Comparison of ENCODE assay signal across 22 cellular contexts in genomic region chr7:91869661-91870060, GRCh38. TPM values are rescaled to one million over a fixed set of nuclear protein-coding genes. Genes with fewer than 3 reads are reported as not detected.
A peak's percentile ranks its signal among the peaks of the same experiment; 100 is the strongest.
DNase-seq lines count a peak whose midpoint lies in the region; ATAC-seq, FAIRE-seq and TF ChIP-seq lines count a peak whose summit lies in the region.
"Had no signal": no experiment of that assay in that cellular context is flagged by ENCODE, and none has a peak within 500 bp of the region (broad histone marks: within the 10 kb centered on the region; RNA-seq: fewer than 3 reads in every experiment).

No MANE protein-coding gene starts in this region.

- no peaks in the 10 kb centered on the region for H3K27me3 Mint-ChIP-seq in CD8-positive, alpha-beta memory T cell

- H3K9me2 ChIP-seq in Loucy (replicated peaks; ENCODE audit: low read depth, low read length) = no peaks in the 10 kb centered on the region

- H3K4me1 ChIP-seq in Loucy (ENCODE audit: insufficient read depth, low read length, poor library complexity, severe bottlenecking) (no peaks in the 10 kb centered on the region), K562 (replicated peaks in 1 of 2; ENCODE audit: control insufficient read depth in 2 of 2, insufficient read depth in 2 of 2, low read length in 2 of 2) (no peaks in the 10 kb centered on the region), foreskin keratinocyte (no peaks in the 10 kb centered on the region)
- H3K4me1 ChIP-seq in CD8-positive, alpha-beta memory T cell (ENCODE audit: insufficient read depth, low read length) = no peaks in the 10 kb centered on the region

- CTCF ChIA-PET in K562 (lab: Yijun Ruan, JAX; ENCODE audit: low intra/inter-chr PET ratio) = no interaction called here
- CTCF ChIA-PET in CD8-positive, alpha-beta memory T cell (lab: Charles Lee) = no interaction called here

- H4K20me1 ChIP-seq in Loucy (ENCODE audit: insufficient read depth, low read length, poor library complexity, severe bottlenecking) = no peaks in the 10 kb centered on the region
- no peaks in the 10 kb centered on the region for H4K20me1 ChIP-seq in K562 (replicated peaks; ENCODE audit: control insufficient read depth, insufficient read depth, low read length)

- intact Hi-C loops in K562 (cut with micrococcal nuclease) = loop anchor here (10.0 kb wide), 1 partner anchor 605 kb away; the partner anchor contains the start of gene FZD1

- in situ Hi-C loops in ACHN (cut with HindIII; ENCODE audit: low pct_ligation_motif_present, low pct_unique_long_range_greater_than_20kb, low sequenced_read_pairs) = no loop called here
- in situ Hi-C loops in K562 (cut with MboI) = loop anchor here (10.0 kb wide), 1 partner anchor 575 kb away; the partner anchor contains the start of gene GATAD1

- 44% methylated on average over 1 of the region's 1 CpG for WGBS in K562 (ENCODE audit: insufficient coverage, low coverage, missing lambda C conversion rate)

- H3K36me3 ChIP-seq in Loucy (ENCODE audit: insufficient read depth, low read length) (no peaks in the 10 kb centered on the region; the same call in 1 of the 2 replicates), K562 (ENCODE audit: control insufficient read depth, insufficient read depth, low read length) (peaks cover 17% of the 10 kb centered on the region; the same call in 2 of the 3 replicates)
- H3K36me3 ChIP-seq in CD8-positive, alpha-beta memory T cell (ENCODE audit: insufficient read depth, low read length) = peaks cover 5% of the 10 kb centered on the region
- H3K36me3 ChIP-seq: cardiac muscle cell had no signal

- peak in 1 of 2 experiments; percentile 15; a peak in 1 of 4 replicates for TF ChIP-seq RAD21 in K562 (CRISPR knock-in tag; conservative IDR thresholded peaks at IDR 0.05 in 1 of 2, IDR thresholded peaks at IDR 0.05 in 1 of 2)

- H3K79me2 ChIP-seq in Loucy (ENCODE audit: insufficient read depth, low read length) = no peaks in the 10 kb centered on the region
- H3K79me2 ChIP-seq in K562 (ENCODE audit: control insufficient read depth, insufficient read depth, low read length) = no peaks in the 10 kb centered on the region

- no TSS peak for BruUV-seq in K562 (replicated peaks; lab: Mats Ljungman, UMichigan)

- H3K27me3 ChIP-seq in Loucy (ENCODE audit: insufficient read depth, low read length, poor library complexity, severe bottlenecking) (no peaks in the 10 kb centered on the region), K562 (ENCODE audit: control insufficient read depth in 2 of 2, insufficient read depth in 2 of 2, low read length in 2 of 2) (no peaks in the 10 kb centered on the region), foreskin keratinocyte (no peaks in the 10 kb centered on the region)
- H3K27me3 ChIP-seq in CD8-positive, alpha-beta memory T cell (ENCODE audit: insufficient read depth, low read length, poor library complexity, severe bottlenecking) = no peaks in the 10 kb centered on the region
- H3K27me3 ChIP-seq: cardiac muscle cell, neutrophil had no signal

- H2AFZ ChIP-seq in Loucy (ENCODE audit: low read length) (no peak overlapping the region), K562 (ENCODE audit: low read depth, low read length) (no peak overlapping the region)

- POLR2A ChIA-PET in K562 (lab: Yijun Ruan, JAX) = interaction anchor here (1.0 to 1.3 kb wide), 3 partner anchors 10 to 17 kb away, joined by 3 read pairs; no protein-coding TSS in a partner anchor
- POLR2A ChIA-PET in CD8-positive, alpha-beta memory T cell (lab: Charles Lee) = interaction anchor here (0.6 kb wide), 1 partner anchor 76 kb away, joined by 6 read pairs; no protein-coding TSS in a partner anchor

- H3K4me2 ChIP-seq in Loucy (ENCODE audit: low read depth, low read length, poor library complexity, severe bottlenecking) (no peak overlapping the region), K562 (ENCODE audit: insufficient read depth, low read length) (no peak overlapping the region)

- peaks cover 21 to 37% (median 28%) of the 10 kb centered on the region in 3 donors for H3K4me1 Mint-ChIP-seq in CD8-positive, alpha-beta memory T cell

- no peak overlapping the region for H3K4me3 Mint-ChIP-seq in CD8-positive, alpha-beta memory T cell
- H3K4me3 Mint-ChIP-seq: activated CD8-positive, alpha-beta T cell treated with anti-CD3 and anti-CD28 coated beads, Interleukin-2, amount 10 ng/mL, durations not matched to agents 7 days and 5 days; CD8-positive, alpha-beta T cell had no signal

- no peaks in the 10 kb centered on the region for H3K9me1 ChIP-seq in K562 (ENCODE audit: control insufficient read depth, insufficient read depth, low read length)

- DNase-seq in ACHN = peak; percentile 30
- DNase-seq in K562 (ENCODE audit: extremely low read depth in 1 of 4, low spot score in 3 of 4) = peak in 1 of 4 experiments; percentile 14
- DNase-seq in foreskin keratinocyte = no peak
- no peak for DNase-seq in CD8-positive, alpha-beta memory T cell
- no peak for DNase-seq in stimulated activated CD4-positive, alpha-beta T cell treated with anti-CD3 and anti-CD28 coated beads, Interleukin-4, amount 100 ng/mL, for 4 hours
- DNase-seq: activated CD4-positive, CD25-positive, alpha-beta regulatory T cell treated with anti-CD3 and anti-CD28 coated beads, Interleukin-2, amount 50 U/mL, for 72 hours; activated CD8-positive, alpha-beta T cell treated with anti-CD3 and anti-CD28 coated beads, Interleukin-2, amount 10 ng/mL, durations not matched to agents 7 days and 5 days; activated naive CD4-positive, alpha-beta T cell; CD8-positive, alpha-beta T cell; DMS79; erythroblast; kidney glomerular epithelial cell; NCI-H1436 treated with DMSO at 0.1 percent for 48 hours; NCI-H524; substantia nigra; T1000 had no signal

- H3K9me3 Mint-ChIP-seq in CD8-positive, alpha-beta memory T cell = peaks cover 0 to 1% (median 0%) of the 10 kb centered on the region in 5 donors
- H3K9me3 Mint-ChIP-seq: CD8-positive, alpha-beta T cell had no signal

- H3K9ac ChIP-seq in Loucy (ENCODE audit: low read depth, low read length, poor library complexity, severe bottlenecking) (no peak overlapping the region), K562 (ENCODE audit: insufficient read depth in 1 of 2, low read depth in 2 of 2, low read length in 2 of 2) (no peak overlapping the region)

- H3K27ac ChIP-seq in K562 (ENCODE audit: extremely low read depth, low read depth, low read length) (no peak overlapping the region), foreskin keratinocyte (no peak overlapping the region)
- no peak overlapping the region for H3K27ac ChIP-seq in CD8-positive, alpha-beta memory T cell (ENCODE audit: low read depth, low read length)
- H3K27ac ChIP-seq: cardiac muscle cell, neutrophil had no signal

- H3K9me3 ChIP-seq in Loucy (ENCODE audit: insufficient read depth, low read depth, low read length) (no peaks in the 10 kb centered on the region), K562 (replicated peaks; ENCODE audit: control insufficient read depth, insufficient read depth, low read depth, low read length) (no peaks in the 10 kb centered on the region)
- no peaks in the 10 kb centered on the region for H3K9me3 ChIP-seq in CD8-positive, alpha-beta memory T cell (ENCODE audit: low read length)
- H3K9me3 ChIP-seq: neutrophil had no signal

- no peak overlapping the region for H3K27ac Mint-ChIP-seq in CD8-positive, alpha-beta memory T cell
- H3K27ac Mint-ChIP-seq: activated CD8-positive, alpha-beta T cell treated with anti-CD3 and anti-CD28 coated beads, Interleukin-2, amount 10 ng/mL, durations not matched to agents 7 days and 5 days; CD8-positive, alpha-beta T cell had no signal

- peaks cover 1 to 28% (median 4%) of the 10 kb centered on the region in 3 donors for H3K36me3 Mint-ChIP-seq in CD8-positive, alpha-beta memory T cell

- FAIRE-seq in K562 (lab: Jason Lieb, UNC) = peak; percentile 78
- FAIRE-seq: GM12878 had no signal

- TF ChIP-seq EP300 in K562 (IDR thresholded peaks at IDR 0.05; ENCODE audit: low read length) = no peak

- ATAC-seq in K562 = peak; percentile 69
- ATAC-seq in foreskin keratinocyte = no peak
- ATAC-seq in HG03175 (IDR thresholded peaks at IDR 0.05; ENCODE audit: unreplicated experiment) = no peak
- no peak for ATAC-seq in GM21528 (IDR thresholded peaks at IDR 0.05; ENCODE audit: low FRiP score, unreplicated experiment)
- ATAC-seq: activated CD8-positive, alpha-beta T cell treated with anti-CD3 and anti-CD28 coated beads, Interleukin-2, amount 10 ng/mL, durations not matched to agents 7 days and 5 days; CD8-positive, alpha-beta T cell; GM12878 had no signal

- TF ChIP-seq POLR2A in K562 (conservative IDR thresholded peaks at IDR 0.05) = no peak

- no peak overlapping the region for H3K4me3 ChIP-seq in Loucy (ENCODE audit: low read length, poor library complexity, severe bottlenecking)
- H3K4me3 ChIP-seq in K562 = no peak overlapping the region
- no peak overlapping the region for H3K4me3 ChIP-seq in CD8-positive, alpha-beta memory T cell (ENCODE audit: low read length)
- H3K4me3 ChIP-seq: cardiac muscle cell, GM12878 had no signal

- TF ChIP-seq CTCF in Loucy (conservative IDR thresholded peaks at IDR 0.05; ENCODE audit: low read length) (peak; percentile 34; the same call in 1 of the 2 replicates), K562 (IDR thresholded peaks at IDR 0.05 in 2 of 3, conservative IDR thresholded peaks at IDR 0.05 in 1 of 3; ENCODE audit: insufficient read depth in 2 of 3, low read depth in 1 of 3, low read length in 3 of 3) (peak in 2 of 3 experiments; percentile 17 to 33; a peak in 1 of 6 replicates), foreskin keratinocyte (conservative IDR thresholded peaks at IDR 0.05) (peak; percentile 22)

- no peaks in the 10 kb centered on the region for H3F3A ChIP-seq in Loucy (ENCODE audit: low read depth)

RNA-seq across cellular contexts. Expression of gene MTERF1, which starts 10.8 kb away (rescaled TPM):
- 18.9 and 61.8 TPM in 2 replicates for total RNA-seq in K562 (2011; cell fraction: chromatin; rRNA removed; ENCODE audit: low replicate concordance)
- 7.5 and 11.4 TPM in 2 replicates for total RNA-seq in K562 (2011; cell fraction: nucleolus; rRNA removed)
- 31.2 and 51.5 TPM in 2 replicates for total RNA-seq in K562 (2011; cell fraction: nucleoplasm; rRNA removed)
- total RNA-seq in K562 (2014; rRNA removed) = 14.0 and 15.7 TPM in 2 replicates
- total RNA-seq in K562 (2014; rRNA removed; fragmentation: Illumina TruSeq; extraction: Trizol) = 29.1 and 31.3 TPM in 2 replicates
- 25.0 and 27.6 TPM in 2 replicates for total RNA-seq in K562 (2015; rRNA removed; fragmentation: Illumina TruSeq; extraction: Trizol)
- total RNA-seq in K562 (2021) = 19.0 and 19.3 TPM in 2 replicates
- polyA plus RNA-seq in K562 (2011; rRNA removed) = 17.3 and 35.9 TPM in 2 replicates
- polyA plus RNA-seq in K562 (2011; cell fraction: cytosol; rRNA removed) = 2.0 and 6.7 TPM in 2 replicates
- polyA plus RNA-seq in K562 (2011; cell fraction: nucleus; rRNA removed) = 10.4 and 11.5 TPM in 2 replicates
- polyA plus RNA-seq in K562 (2012) = 13.5 and 16.1 TPM in 2 replicates
- 23.0 and 30.3 TPM in 2 replicates for polyA plus RNA-seq in K562 (2014; fragmentation: Illumina TruSeq; extraction: Trizol)
- polyA plus RNA-seq in K562 (2014; fragmentation: Nextera tagmentation; extraction: Ambion mirVana) = 10 to 100 TPM; 45.8 to 49.2 TPM
- 22.4 and 23.0 TPM in 2 replicates for polyA plus RNA-seq in K562 (2014; rRNA removed)
- polyA minus RNA-seq in K562 (2011; rRNA and poly(A)+ RNA removed) = 33.4 and 42.8 TPM in 2 replicates
- 1.7 and 7.3 TPM in 2 replicates for polyA minus RNA-seq in K562 (2011; cell fraction: cytosol; rRNA and poly(A)+ RNA removed)
- 20.6 and 28.9 TPM in 2 replicates for polyA minus RNA-seq in K562 (2011; cell fraction: nucleus; rRNA and poly(A)+ RNA removed)
- 10.9 and 11.0 TPM in 2 replicates for total RNA-seq in foreskin keratinocyte
- 5.6 and 6.3 TPM in 2 replicates for polyA plus RNA-seq in foreskin keratinocyte
- 10 to 100 TPM; 20.4 to 21.4 TPM for total RNA-seq in CD8-positive, alpha-beta memory T cell
- 11.6 TPM for polyA plus RNA-seq in CD8-positive, alpha-beta memory T cell
